In genomic region chr17:8631554-8631877, GRCh38 we compare ENCODE assay signal across 8 cellular contexts. TPM values are rescaled to one million over a fixed set of nuclear protein-coding genes. Genes with fewer than 3 reads are reported as not detected.
DNase-seq lines count a peak whose midpoint lies in the region; TF ChIP-seq lines count a peak whose summit lies in the region.

No MANE protein-coding gene starts in this region.

- DNase-seq in LHCN-M2 (ENCODE audit: low read depth) (peak; percentile 20), coronary artery (ENCODE audit: low spot score) (no peak), NCI-H1694 (lab: John Stamatoyannopoulos, UW) (no peak), MV-4-11 (lab: John Stamatoyannopoulos, UW) (no peak), NCI-H1436 (lab: John Stamatoyannopoulos, UW) (no peak), NCI-H226 (no peak)

- peak overlapping the region; percentile 87 to 99 (median 87) for H3K4me3 Mint-ChIP-seq in nephron

- peak overlapping the region; percentile 87 to 99 (median 94) for H3K4me2 ChIP-seq in BLaER1 treated with 17β-estradiol and CSF1 and Interleukin-3, amounts not matched to agents 10 nM and 100 nM

- peak overlapping the region; percentile 41 to 94 (median 88) for H3K27ac Mint-ChIP-seq in nephron

- H3K4me3 ChIP-seq in BLaER1 treated with 17β-estradiol and CSF1 and Interleukin-3, amounts not matched to agents 10 nM and 100 nM: peak overlapping the region; percentile 77 to 97 (median 88)
- peak overlapping the region; percentile 93 for H3K4me3 ChIP-seq in coronary artery

- H3K4me1 Mint-ChIP-seq in nephron: peaks cover 19% of the 10 kb centered on the region

- no peaks in the 10 kb centered on the region for H3K36me3 Mint-ChIP-seq in nephron (ENCODE audit: low read depth)

- H3K9ac ChIP-seq in BLaER1 treated with 17β-estradiol and CSF1 and Interleukin-3, amounts not matched to agents 10 nM and 100 nM: peak overlapping the region; percentile 59 to 89 (median 77)

- H3K27ac ChIP-seq in BLaER1 treated with 17β-estradiol and CSF1 and Interleukin-3, amounts not matched to agents 10 nM and 100 nM: peak overlapping the region in 9 of 11 experiments; percentile 31 to 76 (median 66); a peak in 14 of 22 replicates
- H3K27ac ChIP-seq in coronary artery: peak overlapping the region; percentile 85 to 98

- H3K27me3 ChIP-seq in BLaER1 treated with 17β-estradiol and CSF1 and Interleukin-3, amounts not matched to agents 10 nM and 100 nM: peaks cover 0 to 56% (median 0%) of the 10 kb centered on the region in 11 experiments; a peak in 7 of 22 replicates

- H3K36me3 ChIP-seq in BLaER1 treated with 17β-estradiol and CSF1 and Interleukin-3, amounts not matched to agents 10 nM and 100 nM: no peaks in the 10 kb centered on the region

- no peak for TF ChIP-seq CTCF in coronary artery (IDR thresholded peaks at IDR 0.05)
- TF ChIP-seq CTCF in nephron (IDR thresholded peaks at IDR 0.05; ENCODE audit: unreplicated experiment in 3 of 3): no peak

- no peaks in the 10 kb centered on the region for H3K27me3 Mint-ChIP-seq in nephron (ENCODE audit: low read depth)

- no peaks in the 10 kb centered on the region for H3K9me3 Mint-ChIP-seq in nephron

- peaks cover 5 to 26% (median 24%) of the 10 kb centered on the region in 10 experiments; a peak in 18 of 20 replicates for H3K4me1 ChIP-seq in BLaER1 treated with 17β-estradiol and CSF1 and Interleukin-3, amounts not matched to agents 10 nM and 100 nM

- no peaks in the 10 kb centered on the region for H3K9me3 ChIP-seq in BLaER1 treated with 17β-estradiol and CSF1 and Interleukin-3, amounts not matched to agents 10 nM and 100 nM (replicated peaks in 1 of 11)

- H4K20me1 ChIP-seq in BLaER1 treated with 17β-estradiol and CSF1 and Interleukin-3, amounts not matched to agents 10 nM and 100 nM: peaks cover 0 to 15% (median 0%) of the 10 kb centered on the region in 11 experiments; a peak in 5 of 22 replicates

RNA-seq across cellular contexts. Expression of gene MYH10, which starts 1.0 kb away (rescaled TPM):
- total RNA-seq in LHCN-M2 (2014; rRNA removed): 30.8 and 40.4 TPM in 2 replicates
- polyA plus RNA-seq in LHCN-M2 (2012): 20.9 TPM
